In genomic region chr13:28531956-28532225, GRCh38 we compare ENCODE assay signal across 13 cellular contexts. TPM values are rescaled to one million over a fixed set of nuclear protein-coding genes. Genes with fewer than 3 reads are reported as not detected.
DNase-seq lines count a peak whose midpoint lies in the region; ATAC-seq and TF ChIP-seq lines count a peak whose summit lies in the region.
"Had no signal": no experiment of that assay in that cellular context is flagged by ENCODE, and none has a peak within 500 bp of the region (broad histone marks: within the 10 kb centered on the region; RNA-seq: fewer than 3 reads in every experiment).

No MANE protein-coding gene starts in this region.

- intact Hi-C loops in lower leg skin (cut with DNase I; ENCODE audit: low total_unique reads) (no loop called here), posterior vena cava (cut with DNase I) (no loop called here)

- POLR2A ChIA-PET in activated CD8-positive, alpha-beta T cell treated with anti-CD3 and anti-CD28 coated beads, Interleukin-2, amount 10 ng/mL, durations not matched to agents 7 days and 5 days (lab: Charles Lee), result no interaction called here

- H3K9me3 Mint-ChIP-seq in activated CD8-positive, alpha-beta T cell treated with anti-CD3 and anti-CD28 coated beads, Interleukin-2, amount 10 ng/mL, durations not matched to agents 7 days and 5 days (ENCODE audit: insufficient read depth), result no peaks in the 10 kb centered on the region

- TF ChIP-seq POLR2A in lower leg skin (IDR thresholded peaks at IDR 0.05) (no peak), suprapubic skin (IDR thresholded peaks at IDR 0.05) (no peak)

- 5 to 9% methylated on average over 6 of the region's 6 CpGs for WGBS in lower leg skin, 2 donors
- 9% methylated on average over 6 of the region's 6 CpGs for WGBS in suprapubic skin

- H3K4me1 Mint-ChIP-seq in activated CD8-positive, alpha-beta T cell treated with anti-CD3 and anti-CD28 coated beads, Interleukin-2, amount 10 ng/mL, durations not matched to agents 7 days and 5 days (ENCODE audit: low read depth), result peaks cover 7% of the 10 kb centered on the region

- H3K27me3 Mint-ChIP-seq in activated CD8-positive, alpha-beta T cell treated with anti-CD3 and anti-CD28 coated beads, Interleukin-2, amount 10 ng/mL, durations not matched to agents 7 days and 5 days (ENCODE audit: low read depth), result peaks cover 36% of the 10 kb centered on the region

- H3K9me3 ChIP-seq in suprapubic skin, result no peaks in the 10 kb centered on the region

- peak overlapping the region; percentile 24 for H3K27ac ChIP-seq in suprapubic skin

- peak overlapping the region; percentile 54 for H3K4me3 ChIP-seq in choroid plexus epithelial cell (ENCODE audit: low read depth, low read length)
- peak overlapping the region; percentile 24 for H3K4me3 ChIP-seq in lower leg skin (ENCODE audit: low read depth, poor library complexity, severe bottlenecking)
- H3K4me3 ChIP-seq in suprapubic skin, result peak overlapping the region; percentile 54

- TF ChIP-seq CTCF in choroid plexus epithelial cell (conservative IDR thresholded peaks at IDR 0.05; ENCODE audit: low read depth, low read length) (no peak), lower leg skin (IDR thresholded peaks at IDR 0.05) (no peak), suprapubic skin (IDR thresholded peaks at IDR 0.05) (no peak)

- H3K4me1 ChIP-seq in suprapubic skin, result peaks cover 24% of the 10 kb centered on the region

- ATAC-seq in activated CD8-positive, alpha-beta T cell treated with anti-CD3 and anti-CD28 coated beads, Interleukin-2, amount 10 ng/mL, durations not matched to agents 7 days and 5 days, result no peak
- ATAC-seq: T-helper 17 cell had no signal

- no peak overlapping the region for H3K4me3 Mint-ChIP-seq in activated CD8-positive, alpha-beta T cell treated with anti-CD3 and anti-CD28 coated beads, Interleukin-2, amount 10 ng/mL, durations not matched to agents 7 days and 5 days
- H3K4me3 Mint-ChIP-seq: immature natural killer cell, T-helper 17 cell had no signal

- CTCF ChIA-PET in activated CD8-positive, alpha-beta T cell treated with anti-CD3 and anti-CD28 coated beads, Interleukin-2, amount 10 ng/mL, durations not matched to agents 7 days and 5 days (lab: Charles Lee), result no interaction called here

- no peaks in the 10 kb centered on the region for H3K36me3 Mint-ChIP-seq in activated CD8-positive, alpha-beta T cell treated with anti-CD3 and anti-CD28 coated beads, Interleukin-2, amount 10 ng/mL, durations not matched to agents 7 days and 5 days (ENCODE audit: low read depth)

- DNase-seq in DMS53 (lab: John Stamatoyannopoulos, UW), result peak; percentile 64
- no peak for DNase-seq in DMS53 treated with DMSO at 0.1 percent for 48 hours (lab: John Stamatoyannopoulos, UW; ENCODE audit: unreplicated experiment)
- DNase-seq in choroid plexus epithelial cell (ENCODE audit: low read depth), result no peak
- DNase-seq in lower leg skin (ENCODE audit: low spot score in 2 of 2), result no peak
- no peak for DNase-seq in suprapubic skin (ENCODE audit: low spot score in 2 of 2)
- no peak for DNase-seq in posterior vena cava (ENCODE audit: low spot score)
- no peak for DNase-seq in activated CD8-positive, alpha-beta T cell treated with anti-CD3 and anti-CD28 coated beads, Interleukin-2, amount 10 ng/mL, durations not matched to agents 7 days and 5 days
- no peak for DNase-seq in activated T-cell treated with anti-CD3 and anti-CD28 coated beads, Interleukin-2, amount 50 U/mL, for 48 hours
- DNase-seq: activated T-cell treated with anti-CD3 and anti-CD28 coated beads, Interleukin-2, amount 50 U/mL, for 1 hour; GDM1; immature natural killer cell; NCI-H774; T-helper 17 cell had no signal

- H3K27me3 ChIP-seq in suprapubic skin, result peaks cover 66% of the 10 kb centered on the region

- H3K27ac Mint-ChIP-seq in activated CD8-positive, alpha-beta T cell treated with anti-CD3 and anti-CD28 coated beads, Interleukin-2, amount 10 ng/mL, durations not matched to agents 7 days and 5 days, result no peak overlapping the region
- H3K27ac Mint-ChIP-seq: immature natural killer cell, T-helper 17 cell had no signal

- H3K36me3 ChIP-seq in suprapubic skin, result no peaks in the 10 kb centered on the region

- no peak for TF ChIP-seq EP300 in suprapubic skin (IDR thresholded peaks at IDR 0.05)

RNA-seq across cellular contexts. Expression of gene FLT1, which starts 37.0 kb away (rescaled TPM):
- total RNA-seq in lower leg skin (10 to 100 TPM in 2 of 4 donors, 1 to 10 TPM in 2; 5.3 to 16.3 (median 9.7) TPM), suprapubic skin (10 to 100 TPM in 1 of 4 donors, 1 to 10 TPM in 3; 3.8 to 14.2 (median 6.8) TPM), posterior vena cava (10 to 100 TPM; 32.0 to 32.7 TPM)
- 1 to 10 TPM in 1 of 2 experiments, under 1 TPM in 1; 0.95 to 1.3 TPM for total RNA-seq in activated CD8-positive, alpha-beta T cell treated with anti-CD3 and anti-CD28 coated beads, Interleukin-2, amount 10 ng/mL, durations not matched to agents 7 days and 5 days
